In the genomic region with DNA sequence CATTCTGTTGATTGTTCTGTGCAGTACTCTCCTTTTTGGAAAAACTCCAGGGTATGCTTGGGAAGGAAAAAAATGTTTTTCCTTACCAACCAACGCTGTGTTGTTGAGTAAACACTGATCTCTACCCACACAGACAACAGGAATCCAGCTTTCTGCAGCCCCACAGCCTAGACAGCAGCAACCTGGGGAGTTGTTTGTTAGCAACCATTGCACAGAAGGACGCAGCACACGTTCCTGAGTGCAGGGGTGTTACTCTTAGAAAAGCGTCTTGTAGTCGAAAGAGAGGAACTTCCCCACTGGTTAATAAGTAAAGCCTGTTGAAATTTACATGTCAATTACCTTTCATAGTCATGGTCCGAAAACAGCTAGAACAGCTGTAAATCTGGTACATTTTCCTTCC, we compare ENCODE assay signal across 13 cellular contexts. TPM values are rescaled to one million over a fixed set of nuclear protein-coding genes. Genes with fewer than 3 reads are reported as not detected.
DNase-seq lines count a peak whose midpoint lies in the region; FAIRE-seq and TF ChIP-seq lines count a peak whose summit lies in the region.
"Had no signal": no experiment of that assay in that cellular context is flagged by ENCODE, and none has a peak within 500 bp of the region (broad histone marks: within the 10 kb centered on the region; RNA-seq: fewer than 3 reads in every experiment).

No MANE protein-coding gene starts in this region.

- no peak for TF ChIP-seq POLR2A in suprapubic skin (IDR thresholded peaks at IDR 0.05)

- WGBS in ectodermal cell, 2 experiments = 46 to 54% methylated on average over 6 of the region's 6 CpGs
- WGBS in suprapubic skin = 23% methylated on average over 6 of the region's 6 CpGs
- WGBS in small intestine, 3 donors = 65 to 84% (median 78%) methylated on average over 6 of the region's 6 CpGs

- no peaks in the 10 kb centered on the region for H3K36me3 ChIP-seq in ectodermal cell (ENCODE audit: control insufficient read depth, insufficient read depth, low read length)
- H3K36me3 ChIP-seq in kidney epithelial cell (ENCODE audit: control insufficient read depth, insufficient read depth, low read length) = no peaks in the 10 kb centered on the region
- H3K36me3 ChIP-seq in suprapubic skin = no peaks in the 10 kb centered on the region
- H3K36me3 ChIP-seq in small intestine (ENCODE audit: control insufficient read depth in 2 of 2, insufficient read depth in 2 of 2, low read length in 2 of 2) = peaks cover 0 to 1% of the 10 kb centered on the region in 2 donors

- peak; percentile 22 for DNase-seq in DMS53 (lab: John Stamatoyannopoulos, UW)
- no peak for DNase-seq in DMS53 treated with DMSO at 0.1 percent for 48 hours (lab: John Stamatoyannopoulos, UW; ENCODE audit: unreplicated experiment)
- DNase-seq in kidney epithelial cell (ENCODE audit: low read depth) = peak; percentile 60
- no peak for DNase-seq in suprapubic skin (ENCODE audit: low spot score in 2 of 2)
- no peak for DNase-seq in islet precursor cell
- DNase-seq in small intestine = no peak
- no peak for DNase-seq in RPMI8226
- DNase-seq: activated CD4-positive, alpha-beta T cell treated with anti-CD3 and anti-CD28 coated beads for 1 hour; immature natural killer cell; NCI-H2171 treated with DMSO at 0.1 percent for 48 hours had no signal

- H3K27me3 ChIP-seq in ectodermal cell (ENCODE audit: control insufficient read depth, insufficient read depth, low read length, poor library complexity, severe bottlenecking) = no peaks in the 10 kb centered on the region
- no peaks in the 10 kb centered on the region for H3K27me3 ChIP-seq in kidney epithelial cell (ENCODE audit: control insufficient read depth, insufficient read depth, low read length)
- no peaks in the 10 kb centered on the region for H3K27me3 ChIP-seq in suprapubic skin
- H3K27me3 ChIP-seq in small intestine (ENCODE audit: control insufficient read depth in 2 of 2, insufficient read depth in 2 of 2, low read length in 2 of 2) = no peaks in the 10 kb centered on the region

- no peak for TF ChIP-seq EP300 in suprapubic skin (IDR thresholded peaks at IDR 0.05)

- H3K27ac ChIP-seq in ectodermal cell (ENCODE audit: insufficient read depth, low read depth, low read length, poor library complexity, severe bottlenecking) = peak overlapping the region; percentile 9
- H3K27ac ChIP-seq in suprapubic skin = peak overlapping the region; percentile 53
- H3K27ac ChIP-seq in small intestine (ENCODE audit: low read depth in 1 of 2, low read length in 1 of 2) = no peak overlapping the region
- H3K27ac ChIP-seq: 22Rv1 had no signal

- no peak for TF ChIP-seq CTCF in kidney epithelial cell (IDR thresholded peaks at IDR 0.05; ENCODE audit: insufficient read depth, low read length, poor library complexity, severe bottlenecking)
- no peak for TF ChIP-seq CTCF in suprapubic skin (IDR thresholded peaks at IDR 0.05)

- no peaks in the 10 kb centered on the region for H3K9me3 ChIP-seq in ectodermal cell (ENCODE audit: control insufficient read depth, low read length)
- H3K9me3 ChIP-seq in suprapubic skin = no peaks in the 10 kb centered on the region
- no peaks in the 10 kb centered on the region for H3K9me3 ChIP-seq in small intestine (ENCODE audit: control insufficient read depth, low read depth)

- H3K4me1 ChIP-seq in ectodermal cell (ENCODE audit: control insufficient read depth, insufficient read depth, low read length) (no peaks in the 10 kb centered on the region), suprapubic skin (peaks cover 24% of the 10 kb centered on the region), small intestine (ENCODE audit: control insufficient read depth in 2 of 2, insufficient read depth in 1 of 2, low read depth in 1 of 2, low read length in 1 of 2) (no peaks in the 10 kb centered on the region)

- H3K4me3 ChIP-seq in ectodermal cell (ENCODE audit: insufficient read depth, low read depth, low read length) (no peak overlapping the region), kidney epithelial cell (ENCODE audit: low read depth, low read length) (no peak overlapping the region), suprapubic skin (no peak overlapping the region), small intestine (ENCODE audit: low read depth in 1 of 2, low read length in 2 of 2) (no peak overlapping the region)
- H3K4me3 ChIP-seq: K562 had no signal

- no peak for FAIRE-seq in small intestine (lab: Jason Lieb, UNC)
- FAIRE-seq: K562 had no signal

RNA-seq across cellular contexts. Expression of a gene that starts 56.6 kb away (rescaled TPM):
- 25.7 TPM for polyA plus RNA-seq in ectodermal cell (2013, experiment 1 of 4)
- polyA plus RNA-seq in ectodermal cell (2013, experiment 2 of 4) = 26.4 TPM
- 22.4 TPM for polyA plus RNA-seq in ectodermal cell (2013, experiment 3 of 4)
- polyA plus RNA-seq in ectodermal cell (2013, experiment 4 of 4) = 24.4 TPM
- total RNA-seq in kidney epithelial cell (54.7 and 60.7 TPM in 2 replicates), suprapubic skin (10 to 100 TPM; 25.3 to 30.7 (median 27.8) TPM)
- 10 to 100 TPM; 20.8 to 21.3 (median 21.2) TPM for polyA plus RNA-seq in small intestine

Comparison
In these comparisons a context has a peak if more than half of its experiments do, and no peak if none do; other contexts are left out.
1. DNase-seq: peak in DMS53 (single experiment) and kidney epithelial cell (single experiment); none in DMS53 treated with DMSO at 0.1 percent for 48 hours (single experiment), suprapubic skin (0 of 2), islet precursor cell (single experiment), small intestine (single experiment) and RPMI8226 (single experiment).
2. H3K27ac ChIP-seq: peak in ectodermal cell (single experiment) and suprapubic skin (single experiment); none in small intestine (0 of 2).